ENCODE assay signal across 27 cellular contexts in genomic region chr11:105092255-105093239, GRCh38. TPM values are rescaled to one million over a fixed set of nuclear protein-coding genes. Genes with fewer than 3 reads are reported as not detected.
DNase-seq lines count a peak whose midpoint lies in the region; ATAC-seq, FAIRE-seq and TF ChIP-seq lines count a peak whose summit lies in the region.
"Had no signal": no experiment of that assay in that cellular context is flagged by ENCODE, and none has a peak within 500 bp of the region (broad histone marks: within the 10 kb centered on the region; RNA-seq: fewer than 3 reads in every experiment).

No MANE protein-coding gene starts in this region.

- 41% methylated on average over 9 of the region's 9 CpGs for WGBS in right cardiac atrium
- WGBS in adrenal gland, 4 donors: 48 to 62% (median 59%) methylated on average over 9 of the region's 9 CpGs

- H3K36me3 ChIP-seq in adipocyte (ENCODE audit: control insufficient read depth, insufficient read depth, low read length, severe bottlenecking): no peaks in the 10 kb centered on the region
- no peaks in the 10 kb centered on the region for H3K36me3 ChIP-seq in adrenal gland (replicated peaks in 1 of 2)
- no peaks in the 10 kb centered on the region for H3K36me3 ChIP-seq in kidney (ENCODE audit: control insufficient read depth in 1 of 2, insufficient read depth in 2 of 2, low read length in 2 of 2)
- H3K36me3 ChIP-seq: esophagus squamous epithelium, heart right ventricle, suprapubic skin, WERI-Rb-1 had no signal

- H3K4me3 ChIP-seq in right cardiac atrium (ENCODE audit: low read length): no peak overlapping the region
- H3K4me3 ChIP-seq in adipocyte (ENCODE audit: low read length): no peak overlapping the region
- no peak overlapping the region for H3K4me3 ChIP-seq in adrenal gland
- no peak overlapping the region for H3K4me3 ChIP-seq in kidney (ENCODE audit: low read length in 2 of 2)
- H3K4me3 ChIP-seq: esophagus squamous epithelium, heart right ventricle, suprapubic skin had no signal

- H3K4me1 ChIP-seq in right cardiac atrium (ENCODE audit: control insufficient read depth, insufficient read depth, low read length) (no peaks in the 10 kb centered on the region), adipocyte (ENCODE audit: control insufficient read depth, insufficient read depth, low read length) (no peaks in the 10 kb centered on the region), foreskin keratinocyte (peaks cover 17% of the 10 kb centered on the region), adrenal gland (replicated peaks in 1 of 2) (no peaks in the 10 kb centered on the region), kidney (ENCODE audit: control insufficient read depth in 1 of 2, insufficient read depth in 1 of 2, low read depth in 1 of 2, low read length in 2 of 2) (no peaks in the 10 kb centered on the region)
- H3K4me1 ChIP-seq: heart right ventricle had no signal

- H3K9ac ChIP-seq in adipocyte (ENCODE audit: low read length) (no peak overlapping the region), kidney (ENCODE audit: low read length in 2 of 2) (no peak overlapping the region)

- intact Hi-C loops in right cardiac atrium (cut with DNase I) (no loop called here), left cardiac atrium (cut with DNase I) (no loop called here), adrenal gland (cut with DNase I) (no loop called here), kidney (cut with DNase I) (no loop called here)

- H3K27me3 ChIP-seq in right cardiac atrium (ENCODE audit: control insufficient read depth, insufficient read depth) (no peaks in the 10 kb centered on the region), adipocyte (replicated peaks; ENCODE audit: control insufficient read depth, insufficient read depth, low read length) (no peaks in the 10 kb centered on the region), foreskin keratinocyte (no peaks in the 10 kb centered on the region), adrenal gland (no peaks in the 10 kb centered on the region)
- H3K27me3 ChIP-seq: esophagus squamous epithelium, heart right ventricle, suprapubic skin had no signal

- TF ChIP-seq CTCF in foreskin keratinocyte (conservative IDR thresholded peaks at IDR 0.05) (peak; percentile 10), adrenal gland (IDR thresholded peaks at IDR 0.05) (no peak), kidney (IDR thresholded peaks at IDR 0.05; ENCODE audit: borderline replicate concordance, extremely low read depth, insufficient read depth) (no peak)

- FAIRE-seq in kidney (lab: Jason Lieb, UNC): no peak
- FAIRE-seq: A204.1 had no signal

- ATAC-seq in right cardiac atrium (peak; percentile 43 to 80), left cardiac atrium (no peak), foreskin keratinocyte (peak; percentile 88), HG03175 (IDR thresholded peaks at IDR 0.05; ENCODE audit: unreplicated experiment) (no peak)
- ATAC-seq: activated T-cell treated with anti-CD3 and anti-CD28 coated beads, Interleukin-2, amount 50 U/mL, for 4 hours; heart right ventricle; natural killer cell had no signal

- H3K9me3 ChIP-seq in right cardiac atrium (ENCODE audit: control insufficient read depth, low read length): no peaks in the 10 kb centered on the region
- no peaks in the 10 kb centered on the region for H3K9me3 ChIP-seq in adipocyte (ENCODE audit: control insufficient read depth, low read length)
- no peaks in the 10 kb centered on the region for H3K9me3 ChIP-seq in adrenal gland (replicated peaks in 1 of 3)
- no peaks in the 10 kb centered on the region for H3K9me3 ChIP-seq in kidney (ENCODE audit: control insufficient read depth in 1 of 2, low read length in 2 of 2)
- H3K9me3 ChIP-seq: esophagus squamous epithelium, heart right ventricle, suprapubic skin had no signal

- DNase-seq in right cardiac atrium (no peak), left cardiac atrium (no peak), adipocyte (ENCODE audit: low read depth) (peak; percentile 15), foreskin keratinocyte (peak; percentile 59 to 82), KG1 (lab: John Stamatoyannopoulos, UW) (no peak), adrenal gland (no peak), kidney (no peak)
- DNase-seq: activated CD4-positive, alpha-beta memory T cell treated with anti-CD3 and anti-CD28 coated beads, Interleukin-2, amount 10 ng/mL, durations not matched to agents 7 days and 5 days; activated naive CD4-positive, alpha-beta T cell treated with anti-CD3 and anti-CD28 coated beads, Interleukin-2, amount 50 U/mL, for 16 hours; activated T-cell treated with anti-CD3 and anti-CD28 coated beads, Interleukin-2, amount 50 U/mL, for 4 hours; C1 segment of cervical spinal cord; DMS153; esophagus squamous epithelium; heart right ventricle; immature natural killer cell; natural killer cell; NCI-H1694 treated with DMSO at 0.1 percent for 48 hours; NCI-H446 treated with DMSO at 0.1 percent for 48 hours; NK-92 treated with Interleukin-12 subunit alpha and Interleukin-12 subunit beta, amount 100 ng/mL, for 24 hours; stimulated activated CD4-positive, alpha-beta T cell treated with anti-CD3 and anti-CD28 coated beads, Interleukin-2, amount 100 ng/mL, for 48 hours; SW 1271; WERI-Rb-1 had no signal

- H3K27ac ChIP-seq in right cardiac atrium (ENCODE audit: low read length): no peak overlapping the region
- peak overlapping the region; percentile 33 for H3K27ac ChIP-seq in foreskin keratinocyte
- no peak overlapping the region for H3K27ac ChIP-seq in adrenal gland
- H3K27ac ChIP-seq in kidney (ENCODE audit: low read depth in 2 of 2, low read length in 2 of 2): no peak overlapping the region
- H3K27ac ChIP-seq: esophagus squamous epithelium, heart right ventricle, suprapubic skin, WERI-Rb-1 had no signal

- TF ChIP-seq POLR2A in adrenal gland (IDR thresholded peaks at IDR 0.05): no peak

RNA-seq across cellular contexts. Expression of gene CARD18, which starts 47.0 kb away (rescaled TPM):
- total RNA-seq in right cardiac atrium (not detected), left cardiac atrium (not detected), foreskin keratinocyte (0.48 and 0.78 TPM in 2 replicates), adrenal gland (not detected), kidney (not detected)
- polyA plus RNA-seq in right cardiac atrium (not detected), foreskin keratinocyte (0.65 and 1.2 TPM in 2 replicates), adrenal gland (not detected), kidney (ENCODE audit: insufficient read depth, low read depth, low replicate concordance) (not detected)
- total RNA-seq: activated CD4-positive, alpha-beta memory T cell treated with anti-CD3 and anti-CD28 coated beads, Interleukin-2, amount 10 ng/mL, durations not matched to agents 7 days and 5 days; activated T-cell treated with anti-CD3 and anti-CD28 coated beads, Interleukin-2, amount 50 U/mL, for 4 hours; dermis microvascular lymphatic vessel endothelial cell; HT-29; natural killer cell had no signal
- polyA plus RNA-seq: immature natural killer cell had no signal

RNA-seq across cellular contexts. Expression of gene CARD16, which starts 47.4 kb away (rescaled TPM):
- total RNA-seq in right cardiac atrium: 10 to 100 TPM in 2 of 4 donors, 1 to 10 TPM in 2; 5.1 to 12.2 (median 9.7) TPM
- 16.3 TPM for polyA plus RNA-seq in right cardiac atrium
- 10 to 100 TPM in 1 of 2 donors, 1 to 10 TPM in 1; 6.5 to 13.3 TPM for total RNA-seq in left cardiac atrium
- total RNA-seq in foreskin keratinocyte: 11.6 and 13.1 TPM in 2 replicates
- polyA plus RNA-seq in foreskin keratinocyte: 18.5 and 24.0 TPM in 2 replicates
- total RNA-seq in adrenal gland: 10 to 100 TPM in 5 of 8 donors, 1 to 10 TPM in 2, not detected in 1; 4.4 to 23.0 (median 12.2) TPM
- 10 to 100 TPM; 10.6 to 48.6 (median 25.4) TPM for polyA plus RNA-seq in adrenal gland
- total RNA-seq in kidney: 16.2 TPM
- 24.4 TPM for polyA plus RNA-seq in kidney (ENCODE audit: insufficient read depth, low read depth, low replicate concordance)
- total RNA-seq: HT-29 had no signal

RNA-seq across cellular contexts. Expression of gene CASP1, which starts 57.6 kb away (rescaled TPM):
- total RNA-seq in right cardiac atrium (10 to 100 TPM in 2 of 4 donors, 1 to 10 TPM in 2; 8.7 to 16.0 (median 12.4) TPM), left cardiac atrium (10 to 100 TPM; 12.6 to 22.7 TPM), foreskin keratinocyte (37.0 and 47.5 TPM in 2 replicates), adrenal gland (10 to 100 TPM; 12.2 to 31.4 (median 17.3) TPM), kidney (38.6 TPM)
- polyA plus RNA-seq in right cardiac atrium (6.6 TPM), foreskin keratinocyte (29.8 and 38.0 TPM in 2 replicates), adrenal gland (10 to 100 TPM in 2 of 3 donors, 1 to 10 TPM in 1; 9.2 to 18.6 (median 15.0) TPM), kidney (ENCODE audit: insufficient read depth, low read depth, low replicate concordance) (9.7 TPM)
- total RNA-seq: HT-29 had no signal

Comparison
In these comparisons a context has a peak if more than half of its experiments do, and no peak if none do; other contexts are left out.
1. ATAC-seq: peak in right cardiac atrium (2 of 2) and foreskin keratinocyte (single experiment); none in left cardiac atrium (0 of 2) and HG03175 (single experiment).
2. DNase-seq: peak in adipocyte (single experiment) and foreskin keratinocyte (2 of 2); none in right cardiac atrium (0 of 3), left cardiac atrium (single experiment), KG1 (single experiment), adrenal gland (0 of 7) and kidney (single experiment).